12 cellular contexts compared by ENCODE assay signal in the genomic region with DNA sequence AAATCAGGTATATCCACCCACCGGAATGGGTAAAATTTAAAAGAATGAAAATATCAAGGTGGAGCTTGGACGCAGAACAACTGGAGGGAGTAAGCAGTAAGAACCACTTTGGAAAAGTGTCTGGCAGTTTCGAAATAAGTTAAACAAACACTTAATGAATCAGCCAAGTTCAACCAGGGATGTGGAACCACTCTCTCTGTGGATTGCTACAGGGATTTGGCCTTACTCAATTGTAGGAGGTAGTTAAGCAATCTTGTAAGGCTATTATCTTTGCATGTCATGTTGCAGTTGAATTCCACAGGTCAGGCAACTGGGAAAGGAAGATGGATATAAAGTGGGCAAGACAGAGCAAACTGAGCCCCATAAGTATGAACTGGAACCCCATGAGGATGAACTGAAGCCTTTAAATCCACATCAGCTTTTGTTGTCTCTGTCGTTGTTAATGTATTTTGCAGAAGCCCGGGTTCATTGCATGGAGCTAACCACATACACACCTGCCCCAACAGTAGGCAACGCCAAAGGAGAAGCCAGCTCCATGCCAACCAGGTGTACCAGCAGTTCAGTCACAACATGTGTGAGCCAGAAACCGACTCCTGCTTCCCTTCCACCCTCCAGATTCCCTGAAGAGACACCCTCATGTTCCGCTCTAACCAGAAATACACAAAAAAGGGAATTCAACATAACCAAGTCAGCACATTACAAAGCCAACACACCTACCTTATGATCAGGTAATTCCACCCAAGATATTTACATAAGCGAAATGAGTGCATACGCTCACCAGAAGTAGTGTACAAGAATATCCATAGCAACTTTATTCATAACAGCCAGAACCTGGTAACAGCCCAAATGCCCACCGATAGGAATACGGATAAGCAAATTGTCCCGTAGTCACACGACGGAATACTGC. TPM values are rescaled to one million over a fixed set of nuclear protein-coding genes. Genes with fewer than 3 reads are reported as not detected.
DNase-seq lines count a peak whose midpoint lies in the region; ATAC-seq and TF ChIP-seq lines count a peak whose summit lies in the region.
"Had no signal": no experiment of that assay in that cellular context is flagged by ENCODE, and none has a peak within 500 bp of the region (broad histone marks: within the 10 kb centered on the region; RNA-seq: fewer than 3 reads in every experiment).

No MANE protein-coding gene starts in this region.

- H3K79me1 ChIP-seq in trophoblast cell (ENCODE audit: low read length), result no peaks in the 10 kb centered on the region

- H3K4me3 ChIP-seq in esophagus squamous epithelium (no peak overlapping the region), trophoblast cell (ENCODE audit: low read depth, low read length) (no peak overlapping the region), SJCRH30 (no peak overlapping the region)
- H3K4me3 ChIP-seq: testis had no signal

- in situ Hi-C loops in GM13977 (cut with MboI; ENCODE audit: low pct_unique_long_range_greater_than_20kb, low sequenced_read_pairs, unreplicated experiment), result no loop called here

- no peak overlapping the region for H2BK5ac ChIP-seq in trophoblast cell (ENCODE audit: low read depth, low read length, poor library complexity)

- H2AFZ ChIP-seq in trophoblast cell (ENCODE audit: insufficient read depth, low read length, poor library complexity), result no peak overlapping the region

- TF ChIP-seq POLR2A in esophagus squamous epithelium (IDR thresholded peaks at IDR 0.05), result no peak

- no peak overlapping the region for H4K91ac ChIP-seq in trophoblast cell (ENCODE audit: low read depth, low read length)

- H3K27me3 ChIP-seq in esophagus squamous epithelium (no peaks in the 10 kb centered on the region), trophoblast cell (ENCODE audit: insufficient read depth, low read length) (peaks cover 3% of the 10 kb centered on the region), SJCRH30 (peaks cover 4% of the 10 kb centered on the region; the same call in 1 of the 2 replicates)
- H3K27me3 ChIP-seq: testis had no signal

- no peak overlapping the region for H3K4ac ChIP-seq in trophoblast cell (ENCODE audit: low read depth, low read length)

- no peak overlapping the region for H3K23ac ChIP-seq in trophoblast cell (ENCODE audit: low read length)

- no peak overlapping the region for H2BK12ac ChIP-seq in trophoblast cell (ENCODE audit: low read length)

- H3K4me1 ChIP-seq in esophagus squamous epithelium (peaks cover 13 to 66% (median 37%) of the 10 kb centered on the region in 3 donors), trophoblast cell (ENCODE audit: control insufficient read depth in 1 of 2, insufficient read depth in 2 of 2, low read length in 2 of 2) (peaks cover 2 to 7% of the 10 kb centered on the region in 2 experiments), SJCRH30 (no peaks in the 10 kb centered on the region)
- H3K4me1 ChIP-seq: testis had no signal

- no peak overlapping the region for H3K9ac ChIP-seq in trophoblast cell (ENCODE audit: low read length)

- no peak overlapping the region for H3K18ac ChIP-seq in trophoblast cell (ENCODE audit: low read length)

- H2AK5ac ChIP-seq in trophoblast cell (ENCODE audit: low read length), result no peak overlapping the region

- DNase-seq in Daoy (ENCODE audit: low read depth), result peak; percentile 81
- peak; percentile 95 for DNase-seq in NCI-H226
- no peak for DNase-seq in esophagus squamous epithelium (lab: John Stamatoyannopoulos, UW)
- DNase-seq in trophoblast cell, result peak; percentile 69 to 94
- DNase-seq in GM13977 (ENCODE audit: low spot score), result no peak
- DNase-seq in SJCRH30, result no peak
- DNase-seq in occipital lobe (lab: John Stamatoyannopoulos, UW), result no peak
- DNase-seq: hypothalamus, small intestine, SW 1271, testis had no signal

- WGBS in esophagus squamous epithelium, 2 donors, result 29 to 54% methylated on average over 12 to 15 of the region's 15 CpGs
- no CpG with 5 or more reads among the region's 15 CpGs for WGBS in trophoblast cell (ENCODE audit: extremely low coverage, insufficient coverage, insufficient read length)

- TF ChIP-seq CTCF in esophagus squamous epithelium (IDR thresholded peaks at IDR 0.05) (no peak), GM13977 (IDR thresholded peaks at IDR 0.05; ENCODE audit: extremely low read depth, insufficient read depth, missing control alignments) (no peak)

- H3K9me3 ChIP-seq in esophagus squamous epithelium (no peaks in the 10 kb centered on the region), trophoblast cell (ENCODE audit: insufficient read depth, low read depth, low read length) (no peaks in the 10 kb centered on the region), SJCRH30 (replicated peaks) (no peaks in the 10 kb centered on the region)
- H3K9me3 ChIP-seq: testis had no signal

- no peak overlapping the region for H4K12ac ChIP-seq in trophoblast cell (ENCODE audit: low read depth, low read length)

- no peaks in the 10 kb centered on the region for H3K79me2 ChIP-seq in trophoblast cell (ENCODE audit: control insufficient read depth, insufficient read depth, low read length, poor library complexity)

- H3K4me2 ChIP-seq in trophoblast cell (ENCODE audit: low read length), result no peak overlapping the region

- H3K14ac ChIP-seq in trophoblast cell (ENCODE audit: low read length), result no peak overlapping the region

- H2BK120ac ChIP-seq in trophoblast cell (ENCODE audit: insufficient read depth, low read length, poor library complexity), result no peak overlapping the region

- H3K27ac ChIP-seq in esophagus squamous epithelium, result peak overlapping the region; percentile 67 to 82 (median 78)
- no peak overlapping the region for H3K27ac ChIP-seq in trophoblast cell (ENCODE audit: low read depth, low read length)
- no peak overlapping the region for H3K27ac ChIP-seq in SJCRH30
- H3K27ac ChIP-seq: testis had no signal

- no peak for ATAC-seq in GM19463 (IDR thresholded peaks at IDR 0.05; ENCODE audit: unreplicated experiment)

- no peak overlapping the region for H4K8ac ChIP-seq in trophoblast cell (ENCODE audit: low read depth, low read length)

- intact Hi-C loops in esophagus squamous epithelium (cut with DNase I), result no loop called here

- H3K36me3 ChIP-seq in esophagus squamous epithelium (no peaks in the 10 kb centered on the region), trophoblast cell (ENCODE audit: control insufficient read depth in 1 of 2, insufficient read depth in 2 of 2, low read length in 2 of 2) (no peaks in the 10 kb centered on the region), SJCRH30 (no peaks in the 10 kb centered on the region)

RNA-seq across cellular contexts. Expression of a gene that starts 8.0 kb away (rescaled TPM):
- total RNA-seq in Daoy (2014; rRNA removed; shearing (Covaris generic)), result 122 and 135 TPM in 2 replicates
- total RNA-seq in esophagus squamous epithelium (10 to 100 TPM; 54.1 to 90.9 (median 75.6) TPM), occipital lobe (8.7 TPM)
- 3.7 and 4.0 TPM in 2 replicates for polyA plus RNA-seq in trophoblast cell (2013)
- 0.12 TPM in 1 of 2 replicates, not detected in the other for total RNA-seq in SJCRH30 (2014; rRNA removed; shearing (Covaris generic))

RNA-seq across cellular contexts. Expression of a gene that starts 25.4 kb away (rescaled TPM):
- 0.23 TPM in 1 of 2 replicates, not detected in the other for total RNA-seq in Daoy (2014; rRNA removed; shearing (Covaris generic))
- 1 to 10 TPM in 2 of 4 donors, under 1 TPM in 2; 0.66 to 1.1 (median 0.90) TPM for total RNA-seq in esophagus squamous epithelium
- 0.12 and 0.16 TPM in 2 replicates for polyA plus RNA-seq in trophoblast cell (2013)
- total RNA-seq in SJCRH30 (2014; rRNA removed; shearing (Covaris generic)), result 0.26 and 0.35 TPM in 2 replicates
- total RNA-seq in occipital lobe, result 0.47 TPM

RNA-seq across cellular contexts. Expression of a gene that starts 44.4 kb away (rescaled TPM):
- total RNA-seq in Daoy (2014; rRNA removed; shearing (Covaris generic)), result not detected in 2 replicates
- total RNA-seq in esophagus squamous epithelium (not detected), occipital lobe (not detected)
- polyA plus RNA-seq in trophoblast cell (2013), result 0.04 and 0.11 TPM in 2 replicates
- not detected in 2 replicates for total RNA-seq in SJCRH30 (2014; rRNA removed; shearing (Covaris generic))
- total RNA-seq: testis had no signal

RNA-seq across cellular contexts. Expression of a gene that starts 53.9 kb away (rescaled TPM):
- not detected in 2 replicates for total RNA-seq in Daoy (2014; rRNA removed; shearing (Covaris generic))
- not detected for total RNA-seq in esophagus squamous epithelium
- polyA plus RNA-seq in trophoblast cell (2013), result not detected in 2 replicates
- not detected in 2 replicates for total RNA-seq in SJCRH30 (2014; rRNA removed; shearing (Covaris generic))
- total RNA-seq in occipital lobe, result 0.31 TPM
- total RNA-seq: testis had no signal
- polyA plus RNA-seq: small intestine had no signal

Comparison
In these comparisons a context has a peak if more than half of its experiments do, and no peak if none do; other contexts are left out.
1. DNase-seq: peak in Daoy (single experiment), NCI-H226 (single experiment) and trophoblast cell (2 of 2); none in esophagus squamous epithelium (single experiment), GM13977 (single experiment), SJCRH30 (0 of 2) and occipital lobe (single experiment).
2. H3K27ac ChIP-seq: peak in esophagus squamous epithelium (4 of 4); none in trophoblast cell (single experiment) and SJCRH30 (single experiment).